ENCODE assay signal across 22 cellular contexts in genomic region chr22:24926428-24926725, GRCh38. TPM values are rescaled to one million over a fixed set of nuclear protein-coding genes. Genes with fewer than 3 reads are reported as not detected.
DNase-seq lines count a peak whose midpoint lies in the region; TF ChIP-seq lines count a peak whose summit lies in the region.
"Had no signal": no experiment of that assay in that cellular context is flagged by ENCODE, and none has a peak within 500 bp of the region (broad histone marks: within the 10 kb centered on the region; RNA-seq: fewer than 3 reads in every experiment).

No MANE protein-coding gene starts in this region.

- no peak overlapping the region for H2BK15ac ChIP-seq in mesendoderm (replicated peaks; ENCODE audit: low read depth)

- no peak overlapping the region for H3K4me2 ChIP-seq in mesendoderm (ENCODE audit: low read length)
- H3K4me2 ChIP-seq: BLaER1 had no signal

- H3K4me3 ChIP-seq in HUES48 (ENCODE audit: low read depth, low read length) (peak overlapping the region; percentile 32; the same call in 1 of the 2 replicates), choroid plexus epithelial cell (ENCODE audit: low read depth, low read length) (no peak overlapping the region), mesendoderm (ENCODE audit: low read length) (no peak overlapping the region), ovary (no peak overlapping the region)
- H3K4me3 ChIP-seq: BLaER1, HAP-1, SJCRH30 had no signal

- peaks cover 12% of the 10 kb centered on the region for H3K4me1 ChIP-seq in HUES48 (ENCODE audit: control insufficient read depth, insufficient read depth, low read length)
- peaks cover 1% of the 10 kb centered on the region for H3K4me1 ChIP-seq in mesendoderm (ENCODE audit: control insufficient read depth, low read depth, low read length)
- no peaks in the 10 kb centered on the region for H3K4me1 ChIP-seq in ovary (ENCODE audit: insufficient read depth)
- H3K4me1 ChIP-seq: BLaER1, HAP-1, SJCRH30 had no signal

- H2AK5ac ChIP-seq in mesendoderm (ENCODE audit: low read length) = no peak overlapping the region

- no peaks in the 10 kb centered on the region for H3K79me2 ChIP-seq in mesendoderm (ENCODE audit: control insufficient read depth, insufficient read depth, low read length)

- H3K27ac ChIP-seq in HUES48 (ENCODE audit: low read depth, low read length) (no peak overlapping the region), mesendoderm (ENCODE audit: low read depth, low read length) (no peak overlapping the region), ovary (no peak overlapping the region)
- H3K27ac ChIP-seq: BLaER1, SJCRH30 had no signal

- peak; percentile 66 for DNase-seq in choroid plexus epithelial cell (ENCODE audit: low read depth)
- no peak for DNase-seq in mesendoderm
- no peak for DNase-seq in progenitor cell of endocrine pancreas (ENCODE audit: low spot score, unreplicated experiment)
- DNase-seq in NCI-H1092 (lab: John Stamatoyannopoulos, UW) = no peak
- DNase-seq in NCI-H2081 treated with DMSO at 0.1 percent for 48 hours (lab: John Stamatoyannopoulos, UW) = no peak
- DNase-seq in ovary = no peak
- DNase-seq: CD4-positive, CD25-positive, alpha-beta regulatory T cell; HFFc6; KBM-7; NCI-H1694; NCI-H2029 treated with DMSO at 0.1 percent for 48 hours; NCI-H2227 treated with DMSO at 0.1 percent for 48 hours; NCI-H524; NCI-H774; SJCRH30 had no signal

- no peaks in the 10 kb centered on the region for H3K27me3 ChIP-seq in HUES48 (ENCODE audit: control insufficient read depth, insufficient read depth, low read length)
- H3K27me3 ChIP-seq in mesendoderm (ENCODE audit: insufficient read depth, low read length, poor library complexity) = no peaks in the 10 kb centered on the region
- no peaks in the 10 kb centered on the region for H3K27me3 ChIP-seq in ovary
- H3K27me3 ChIP-seq: BLaER1, SJCRH30 had no signal

- H3K56ac ChIP-seq in mesendoderm (ENCODE audit: low read length) = peak overlapping the region; percentile 8

- no peak overlapping the region for H3K4ac ChIP-seq in mesendoderm (ENCODE audit: low read depth, low read length)

- no peak for TF ChIP-seq EP300 in ovary (IDR thresholded peaks at IDR 0.05)

- H4K5ac ChIP-seq in mesendoderm (ENCODE audit: low read length) = no peak overlapping the region

- TF ChIP-seq POLR2A in ovary (IDR thresholded peaks at IDR 0.05) = no peak

- H3K9ac ChIP-seq in HUES48 (ENCODE audit: low read depth, low read length) = no peak overlapping the region; the same call in 1 of the 2 replicates
- H3K9ac ChIP-seq in mesendoderm (ENCODE audit: low read length) = no peak overlapping the region
- H3K9ac ChIP-seq: BLaER1 had no signal

- peak overlapping the region; percentile 5 for H3K27ac Mint-ChIP-seq in progenitor cell of endocrine pancreas
- H3K27ac Mint-ChIP-seq: HFFc6 had no signal

- H3K4me1 Mint-ChIP-seq in progenitor cell of endocrine pancreas (ENCODE audit: low read depth) = no peaks in the 10 kb centered on the region
- H3K4me1 Mint-ChIP-seq: CD4-positive, CD25-positive, alpha-beta regulatory T cell had no signal

- peaks cover 6% of the 10 kb centered on the region for H3K27me3 Mint-ChIP-seq in progenitor cell of endocrine pancreas
- H3K27me3 Mint-ChIP-seq: CD4-positive, CD25-positive, alpha-beta regulatory T cell had no signal

- no peak overlapping the region for H2BK5ac ChIP-seq in mesendoderm (ENCODE audit: low read length)

- intact Hi-C loops in ovary (cut with DNase I) = no loop called here

- H3K4me3 Mint-ChIP-seq in progenitor cell of endocrine pancreas (ENCODE audit: low read depth) = no peak overlapping the region
- H3K4me3 Mint-ChIP-seq: CD4-positive, CD25-positive, alpha-beta regulatory T cell; HFFc6 had no signal

- H3K9me3 ChIP-seq in HUES48 (ENCODE audit: control insufficient read depth, insufficient read depth, low read length) (no peaks in the 10 kb centered on the region), ovary (no peaks in the 10 kb centered on the region)
- H3K9me3 ChIP-seq: BLaER1, HAP-1, SJCRH30 had no signal

- no peaks in the 10 kb centered on the region for H3K36me3 Mint-ChIP-seq in progenitor cell of endocrine pancreas (ENCODE audit: insufficient read depth)
- H3K36me3 Mint-ChIP-seq: CD4-positive, CD25-positive, alpha-beta regulatory T cell had no signal

- WGBS in mesendoderm (ENCODE audit: extremely low coverage, insufficient coverage, low lambda C conversion rate) = no CpG with 5 or more reads among the region's 3 CpGs
- 19 to 33% (median 29%) methylated on average over 3 of the region's 3 CpGs for whole genome bisulfite sequencing in ovary, 3 donors

- no peak overlapping the region for H3K18ac ChIP-seq in mesendoderm (ENCODE audit: low read length)

- H3K36me3 ChIP-seq in HUES48 (ENCODE audit: control insufficient read depth, insufficient read depth, low read length) (no peaks in the 10 kb centered on the region), mesendoderm (ENCODE audit: control insufficient read depth, insufficient read depth, low read length) (no peaks in the 10 kb centered on the region), ovary (no peaks in the 10 kb centered on the region)
- H3K36me3 ChIP-seq: BLaER1, HAP-1, SJCRH30 had no signal

- H2BK120ac ChIP-seq in mesendoderm (ENCODE audit: low read depth, low read length) = no peak overlapping the region

- no peak overlapping the region for H3K23ac ChIP-seq in mesendoderm (ENCODE audit: low read length)

- H3K79me1 ChIP-seq in mesendoderm (ENCODE audit: low read length) = no peaks in the 10 kb centered on the region

- no peak overlapping the region for H4K8ac ChIP-seq in mesendoderm (ENCODE audit: low read depth, low read length)

- no peak for TF ChIP-seq CTCF in choroid plexus epithelial cell (conservative IDR thresholded peaks at IDR 0.05; ENCODE audit: low read depth, low read length)
- no peak for TF ChIP-seq CTCF in progenitor cell of endocrine pancreas (IDR thresholded peaks at IDR 0.05; ENCODE audit: unreplicated experiment)
- no peak for TF ChIP-seq CTCF in ovary (IDR thresholded peaks at IDR 0.05)

- peaks cover 4% of the 10 kb centered on the region for H3K9me3 Mint-ChIP-seq in progenitor cell of endocrine pancreas (ENCODE audit: low read depth)

RNA-seq across cellular contexts. Expression of gene LHFPL7, which starts 20.1 kb away (rescaled TPM):
- polyA plus RNA-seq in mesendoderm (2013, experiment 1 of 2) = not detected
- not detected for polyA plus RNA-seq in mesendoderm (2013, experiment 2 of 2)
- not detected in 2 replicates for total RNA-seq in progenitor cell of endocrine pancreas
- total RNA-seq in ovary = under 1 TPM in 1 of 7 donors, not detected in 6; 0.36 TPM
- not detected for polyA plus RNA-seq in ovary
- total RNA-seq: CD4-positive, CD25-positive, alpha-beta regulatory T cell; HFFc6; LHCN-M2; MCF 10A; PC-3; SJCRH30 had no signal
- polyA plus RNA-seq: AG04450; CD4-positive, CD25-positive, alpha-beta regulatory T cell had no signal

RNA-seq across cellular contexts. Expression of gene KIAA1671, which starts 26.1 kb away (rescaled TPM):
- polyA plus RNA-seq in mesendoderm (2013, experiment 1 of 2) = 11.9 TPM
- polyA plus RNA-seq in mesendoderm (2013, experiment 2 of 2) = 12.3 TPM
- 57.1 and 62.1 TPM in 2 replicates for total RNA-seq in progenitor cell of endocrine pancreas
- 10 to 100 TPM; 11.7 to 27.9 (median 24.6) TPM for total RNA-seq in ovary
- 10 to 100 TPM in 1 of 2 donors, 1 to 10 TPM in 1; 9.8 to 22.8 TPM for polyA plus RNA-seq in ovary
